In the genomic region with DNA sequence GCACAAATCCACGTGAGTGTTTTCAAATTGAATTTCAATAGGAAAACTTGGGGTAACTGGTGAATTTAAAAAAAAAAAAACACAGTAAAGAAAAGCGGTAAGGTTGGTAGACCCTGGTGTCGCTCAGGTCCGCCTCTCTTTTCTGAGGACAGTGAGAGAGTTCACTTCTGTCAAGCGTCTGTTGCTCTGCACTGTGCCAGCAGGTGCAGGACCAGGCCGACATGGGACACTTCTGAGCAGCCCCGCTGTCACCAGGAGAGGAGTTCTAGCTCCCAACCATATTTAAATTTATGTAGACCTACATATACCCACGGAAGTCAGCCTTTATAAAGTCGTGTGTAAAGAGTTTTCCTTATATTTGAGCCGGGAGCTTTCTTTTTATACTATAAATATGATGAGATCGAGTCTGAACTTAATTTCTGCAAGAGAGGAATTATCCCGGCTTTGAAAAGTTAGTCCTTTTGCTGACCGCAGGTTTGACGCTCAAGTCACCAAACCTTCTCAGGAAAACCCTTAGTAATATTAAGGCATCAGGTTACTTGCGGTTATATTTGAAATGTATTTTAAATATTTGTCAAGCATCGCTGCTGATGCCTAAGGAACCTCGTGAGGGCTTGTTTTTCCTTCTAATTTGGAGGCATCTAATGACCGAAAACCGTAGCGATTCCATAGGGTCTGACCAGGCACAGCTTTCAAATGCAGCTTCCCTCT, we compare ENCODE assay signal across 4 cellular contexts.
TF ChIP-seq lines count a peak whose summit lies in the region.

No MANE protein-coding gene starts in this region.

TF ChIP-seq in SK-N-SH, 30 proteins besides CTCF, POLR2A, EP300 and RAD21:
- TF ChIP-seq TEAD4 (IDR thresholded peaks at IDR 0.05; ENCODE audit: borderline replicate concordance, insufficient read depth), result no peak
- no peak for TF ChIP-seq RCOR1 (IDR thresholded peaks at IDR 0.05; ENCODE audit: low read length)
- TF ChIP-seq ELF1 (IDR thresholded peaks at IDR 0.05), result no peak
- TF ChIP-seq REST (IDR thresholded peaks at IDR 0.05; ENCODE audit: low read depth, low read length), result no peak
- no peak for TF ChIP-seq EZH2phosphoT487 (IDR thresholded peaks at IDR 0.05; ENCODE audit: borderline replicate concordance, low read depth)
- TF ChIP-seq RFX5 (IDR thresholded peaks at IDR 0.05; ENCODE audit: low read length), result no peak

TF ChIP-seq in SK-N-SH treated with all-trans-retinoic acid at 6 μM for 48 hours, 23 proteins besides CTCF, POLR2A, EP300 and RAD21:
- no peak for TF ChIP-seq ZNF8 (CRISPR knock-in tag; IDR thresholded peaks at IDR 0.05)
- no peak for TF ChIP-seq TCF4 (CRISPR knock-in tag; IDR thresholded peaks at IDR 0.05; ENCODE audit: borderline replicate concordance)
- no peak for TF ChIP-seq ISL1 (CRISPR knock-in tag; IDR thresholded peaks at IDR 0.05)
- no peak for TF ChIP-seq TOX (CRISPR knock-in tag; IDR thresholded peaks at IDR 0.05; ENCODE audit: borderline replicate concordance)

TF ChIP-seq in WTC11, 78 proteins besides CTCF, POLR2A, EP300 and RAD21:
- TF ChIP-seq, protein P1, sequence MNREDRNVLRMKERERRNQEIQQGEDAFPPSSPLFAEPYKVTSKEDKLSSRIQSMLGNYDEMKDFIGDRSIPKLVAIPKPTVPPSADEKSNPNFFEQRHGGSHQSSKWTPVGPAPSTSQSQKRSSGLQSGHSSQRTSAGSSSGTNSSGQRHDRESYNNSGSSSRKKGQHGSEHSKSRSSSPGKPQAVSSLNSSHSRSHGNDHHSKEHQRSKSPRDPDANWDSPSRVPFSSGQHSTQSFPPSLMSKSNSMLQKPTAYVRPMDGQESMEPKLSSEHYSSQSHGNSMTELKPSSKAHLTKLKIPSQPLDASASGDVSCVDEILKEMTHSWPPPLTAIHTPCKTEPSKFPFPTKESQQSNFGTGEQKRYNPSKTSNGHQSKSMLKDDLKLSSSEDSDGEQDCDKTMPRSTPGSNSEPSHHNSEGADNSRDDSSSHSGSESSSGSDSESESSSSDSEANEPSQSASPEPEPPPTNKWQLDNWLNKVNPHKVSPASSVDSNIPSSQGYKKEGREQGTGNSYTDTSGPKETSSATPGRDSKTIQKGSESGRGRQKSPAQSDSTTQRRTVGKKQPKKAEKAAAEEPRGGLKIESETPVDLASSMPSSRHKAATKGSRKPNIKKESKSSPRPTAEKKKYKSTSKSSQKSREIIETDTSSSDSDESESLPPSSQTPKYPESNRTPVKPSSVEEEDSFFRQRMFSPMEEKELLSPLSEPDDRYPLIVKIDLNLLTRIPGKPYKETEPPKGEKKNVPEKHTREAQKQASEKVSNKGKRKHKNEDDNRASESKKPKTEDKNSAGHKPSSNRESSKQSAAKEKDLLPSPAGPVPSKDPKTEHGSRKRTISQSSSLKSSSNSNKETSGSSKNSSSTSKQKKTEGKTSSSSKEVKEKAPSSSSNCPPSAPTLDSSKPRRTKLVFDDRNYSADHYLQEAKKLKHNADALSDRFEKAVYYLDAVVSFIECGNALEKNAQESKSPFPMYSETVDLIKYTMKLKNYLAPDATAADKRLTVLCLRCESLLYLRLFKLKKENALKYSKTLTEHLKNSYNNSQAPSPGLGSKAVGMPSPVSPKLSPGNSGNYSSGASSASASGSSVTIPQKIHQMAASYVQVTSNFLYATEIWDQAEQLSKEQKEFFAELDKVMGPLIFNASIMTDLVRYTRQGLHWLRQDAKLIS (CRISPR knock-in tag; IDR thresholded peaks at IDR 0.05; ENCODE audit: borderline replicate concordance), result no peak
- TF ChIP-seq NFE2L1 (CRISPR knock-in tag; IDR thresholded peaks at IDR 0.05), result no peak
- TF ChIP-seq, protein P2, sequence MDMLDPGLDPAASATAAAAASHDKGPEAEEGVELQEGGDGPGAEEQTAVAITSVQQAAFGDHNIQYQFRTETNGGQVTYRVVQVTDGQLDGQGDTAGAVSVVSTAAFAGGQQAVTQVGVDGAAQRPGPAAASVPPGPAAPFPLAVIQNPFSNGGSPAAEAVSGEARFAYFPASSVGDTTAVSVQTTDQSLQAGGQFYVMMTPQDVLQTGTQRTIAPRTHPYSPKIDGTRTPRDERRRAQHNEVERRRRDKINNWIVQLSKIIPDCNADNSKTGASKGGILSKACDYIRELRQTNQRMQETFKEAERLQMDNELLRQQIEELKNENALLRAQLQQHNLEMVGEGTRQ (CRISPR knock-in tag; IDR thresholded peaks at IDR 0.05), result no peak
- TF ChIP-seq, protein P3, sequence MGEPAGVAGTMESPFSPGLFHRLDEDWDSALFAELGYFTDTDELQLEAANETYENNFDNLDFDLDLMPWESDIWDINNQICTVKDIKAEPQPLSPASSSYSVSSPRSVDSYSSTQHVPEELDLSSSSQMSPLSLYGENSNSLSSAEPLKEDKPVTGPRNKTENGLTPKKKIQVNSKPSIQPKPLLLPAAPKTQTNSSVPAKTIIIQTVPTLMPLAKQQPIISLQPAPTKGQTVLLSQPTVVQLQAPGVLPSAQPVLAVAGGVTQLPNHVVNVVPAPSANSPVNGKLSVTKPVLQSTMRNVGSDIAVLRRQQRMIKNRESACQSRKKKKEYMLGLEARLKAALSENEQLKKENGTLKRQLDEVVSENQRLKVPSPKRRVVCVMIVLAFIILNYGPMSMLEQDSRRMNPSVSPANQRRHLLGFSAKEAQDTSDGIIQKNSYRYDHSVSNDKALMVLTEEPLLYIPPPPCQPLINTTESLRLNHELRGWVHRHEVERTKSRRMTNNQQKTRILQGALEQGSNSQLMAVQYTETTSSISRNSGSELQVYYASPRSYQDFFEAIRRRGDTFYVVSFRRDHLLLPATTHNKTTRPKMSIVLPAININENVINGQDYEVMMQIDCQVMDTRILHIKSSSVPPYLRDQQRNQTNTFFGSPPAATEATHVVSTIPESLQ (CRISPR knock-in tag; IDR thresholded peaks at IDR 0.05), result no peak

TF ChIP-seq in H1, 55 proteins besides CTCF, POLR2A, EP300 and RAD21:
- TF ChIP-seq SRF (IDR thresholded peaks at IDR 0.05; ENCODE audit: low read depth, low read length) (no peak), SIX5 (IDR thresholded peaks at IDR 0.05; ENCODE audit: low read depth, low read length) (no peak), CBX8 (IDR thresholded peaks at IDR 0.05; ENCODE audit: borderline replicate concordance, low read depth, low read length) (no peak), TEAD4 (IDR thresholded peaks at IDR 0.05; ENCODE audit: low read depth, low read length) (no peak), NRF1 (IDR thresholded peaks at IDR 0.05; ENCODE audit: low read depth, low read length) (no peak), TAF1 (IDR thresholded peaks at IDR 0.05; ENCODE audit: low read depth, low read length) (no peak), RNF2 (IDR thresholded peaks at IDR 0.05; ENCODE audit: borderline replicate concordance, low read depth, low read length, missing control alignments, poor library complexity, severe bottlenecking) (peak; percentile 29), GTF2F1 (IDR thresholded peaks at IDR 0.05; ENCODE audit: borderline replicate concordance, low read depth, low read length) (no peak), PHF8 (conservative IDR thresholded peaks at IDR 0.05; ENCODE audit: low read depth, low read length) (no peak), JUN (IDR thresholded peaks at IDR 0.05; ENCODE audit: low read depth, low read length) (no peak), EZH2 (IDR thresholded peaks at IDR 0.05; ENCODE audit: low read depth, low read length, severe bottlenecking) (peak; percentile 74), RXRA (IDR thresholded peaks at IDR 0.05; ENCODE audit: insufficient read depth, low read depth, low read length) (no peak), SP4 (IDR thresholded peaks at IDR 0.05; ENCODE audit: low read length) (no peak), MAFK (IDR thresholded peaks at IDR 0.05; ENCODE audit: low read depth, low read length) (no peak), CBX5 (IDR thresholded peaks at IDR 0.05; ENCODE audit: low read depth, low read length) (no peak), YY1 (IDR thresholded peaks at IDR 0.05; ENCODE audit: low read depth, low read length) (no peak), KDM5A (IDR thresholded peaks at IDR 0.05; ENCODE audit: low read length) (no peak), HDAC2 (IDR thresholded peaks at IDR 0.05; ENCODE audit: borderline replicate concordance in 1 of 2, low read depth in 2 of 2, low read length in 2 of 2) (no peak), RBBP5 (IDR thresholded peaks at IDR 0.05; ENCODE audit: borderline replicate concordance, low read depth, low read length) (no peak), SUZ12 (IDR thresholded peaks at IDR 0.05; ENCODE audit: low read length) (peak; percentile 33), CEBPB (IDR thresholded peaks at IDR 0.05; ENCODE audit: low read depth, low read length) (no peak)
- TF ChIP-seq, protein P4, sequence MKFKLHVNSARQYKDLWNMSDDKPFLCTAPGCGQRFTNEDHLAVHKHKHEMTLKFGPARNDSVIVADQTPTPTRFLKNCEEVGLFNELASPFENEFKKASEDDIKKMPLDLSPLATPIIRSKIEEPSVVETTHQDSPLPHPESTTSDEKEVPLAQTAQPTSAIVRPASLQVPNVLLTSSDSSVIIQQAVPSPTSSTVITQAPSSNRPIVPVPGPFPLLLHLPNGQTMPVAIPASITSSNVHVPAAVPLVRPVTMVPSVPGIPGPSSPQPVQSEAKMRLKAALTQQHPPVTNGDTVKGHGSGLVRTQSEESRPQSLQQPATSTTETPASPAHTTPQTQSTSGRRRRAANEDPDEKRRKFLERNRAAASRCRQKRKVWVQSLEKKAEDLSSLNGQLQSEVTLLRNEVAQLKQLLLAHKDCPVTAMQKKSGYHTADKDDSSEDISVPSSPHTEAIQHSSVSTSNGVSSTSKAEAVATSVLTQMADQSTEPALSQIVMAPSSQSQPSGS (IDR thresholded peaks at IDR 0.05; ENCODE audit: low read length), result no peak
- TF ChIP-seq, protein P2 (IDR thresholded peaks at IDR 0.05; ENCODE audit: low read length), result no peak
- TF ChIP-seq, protein P5, sequence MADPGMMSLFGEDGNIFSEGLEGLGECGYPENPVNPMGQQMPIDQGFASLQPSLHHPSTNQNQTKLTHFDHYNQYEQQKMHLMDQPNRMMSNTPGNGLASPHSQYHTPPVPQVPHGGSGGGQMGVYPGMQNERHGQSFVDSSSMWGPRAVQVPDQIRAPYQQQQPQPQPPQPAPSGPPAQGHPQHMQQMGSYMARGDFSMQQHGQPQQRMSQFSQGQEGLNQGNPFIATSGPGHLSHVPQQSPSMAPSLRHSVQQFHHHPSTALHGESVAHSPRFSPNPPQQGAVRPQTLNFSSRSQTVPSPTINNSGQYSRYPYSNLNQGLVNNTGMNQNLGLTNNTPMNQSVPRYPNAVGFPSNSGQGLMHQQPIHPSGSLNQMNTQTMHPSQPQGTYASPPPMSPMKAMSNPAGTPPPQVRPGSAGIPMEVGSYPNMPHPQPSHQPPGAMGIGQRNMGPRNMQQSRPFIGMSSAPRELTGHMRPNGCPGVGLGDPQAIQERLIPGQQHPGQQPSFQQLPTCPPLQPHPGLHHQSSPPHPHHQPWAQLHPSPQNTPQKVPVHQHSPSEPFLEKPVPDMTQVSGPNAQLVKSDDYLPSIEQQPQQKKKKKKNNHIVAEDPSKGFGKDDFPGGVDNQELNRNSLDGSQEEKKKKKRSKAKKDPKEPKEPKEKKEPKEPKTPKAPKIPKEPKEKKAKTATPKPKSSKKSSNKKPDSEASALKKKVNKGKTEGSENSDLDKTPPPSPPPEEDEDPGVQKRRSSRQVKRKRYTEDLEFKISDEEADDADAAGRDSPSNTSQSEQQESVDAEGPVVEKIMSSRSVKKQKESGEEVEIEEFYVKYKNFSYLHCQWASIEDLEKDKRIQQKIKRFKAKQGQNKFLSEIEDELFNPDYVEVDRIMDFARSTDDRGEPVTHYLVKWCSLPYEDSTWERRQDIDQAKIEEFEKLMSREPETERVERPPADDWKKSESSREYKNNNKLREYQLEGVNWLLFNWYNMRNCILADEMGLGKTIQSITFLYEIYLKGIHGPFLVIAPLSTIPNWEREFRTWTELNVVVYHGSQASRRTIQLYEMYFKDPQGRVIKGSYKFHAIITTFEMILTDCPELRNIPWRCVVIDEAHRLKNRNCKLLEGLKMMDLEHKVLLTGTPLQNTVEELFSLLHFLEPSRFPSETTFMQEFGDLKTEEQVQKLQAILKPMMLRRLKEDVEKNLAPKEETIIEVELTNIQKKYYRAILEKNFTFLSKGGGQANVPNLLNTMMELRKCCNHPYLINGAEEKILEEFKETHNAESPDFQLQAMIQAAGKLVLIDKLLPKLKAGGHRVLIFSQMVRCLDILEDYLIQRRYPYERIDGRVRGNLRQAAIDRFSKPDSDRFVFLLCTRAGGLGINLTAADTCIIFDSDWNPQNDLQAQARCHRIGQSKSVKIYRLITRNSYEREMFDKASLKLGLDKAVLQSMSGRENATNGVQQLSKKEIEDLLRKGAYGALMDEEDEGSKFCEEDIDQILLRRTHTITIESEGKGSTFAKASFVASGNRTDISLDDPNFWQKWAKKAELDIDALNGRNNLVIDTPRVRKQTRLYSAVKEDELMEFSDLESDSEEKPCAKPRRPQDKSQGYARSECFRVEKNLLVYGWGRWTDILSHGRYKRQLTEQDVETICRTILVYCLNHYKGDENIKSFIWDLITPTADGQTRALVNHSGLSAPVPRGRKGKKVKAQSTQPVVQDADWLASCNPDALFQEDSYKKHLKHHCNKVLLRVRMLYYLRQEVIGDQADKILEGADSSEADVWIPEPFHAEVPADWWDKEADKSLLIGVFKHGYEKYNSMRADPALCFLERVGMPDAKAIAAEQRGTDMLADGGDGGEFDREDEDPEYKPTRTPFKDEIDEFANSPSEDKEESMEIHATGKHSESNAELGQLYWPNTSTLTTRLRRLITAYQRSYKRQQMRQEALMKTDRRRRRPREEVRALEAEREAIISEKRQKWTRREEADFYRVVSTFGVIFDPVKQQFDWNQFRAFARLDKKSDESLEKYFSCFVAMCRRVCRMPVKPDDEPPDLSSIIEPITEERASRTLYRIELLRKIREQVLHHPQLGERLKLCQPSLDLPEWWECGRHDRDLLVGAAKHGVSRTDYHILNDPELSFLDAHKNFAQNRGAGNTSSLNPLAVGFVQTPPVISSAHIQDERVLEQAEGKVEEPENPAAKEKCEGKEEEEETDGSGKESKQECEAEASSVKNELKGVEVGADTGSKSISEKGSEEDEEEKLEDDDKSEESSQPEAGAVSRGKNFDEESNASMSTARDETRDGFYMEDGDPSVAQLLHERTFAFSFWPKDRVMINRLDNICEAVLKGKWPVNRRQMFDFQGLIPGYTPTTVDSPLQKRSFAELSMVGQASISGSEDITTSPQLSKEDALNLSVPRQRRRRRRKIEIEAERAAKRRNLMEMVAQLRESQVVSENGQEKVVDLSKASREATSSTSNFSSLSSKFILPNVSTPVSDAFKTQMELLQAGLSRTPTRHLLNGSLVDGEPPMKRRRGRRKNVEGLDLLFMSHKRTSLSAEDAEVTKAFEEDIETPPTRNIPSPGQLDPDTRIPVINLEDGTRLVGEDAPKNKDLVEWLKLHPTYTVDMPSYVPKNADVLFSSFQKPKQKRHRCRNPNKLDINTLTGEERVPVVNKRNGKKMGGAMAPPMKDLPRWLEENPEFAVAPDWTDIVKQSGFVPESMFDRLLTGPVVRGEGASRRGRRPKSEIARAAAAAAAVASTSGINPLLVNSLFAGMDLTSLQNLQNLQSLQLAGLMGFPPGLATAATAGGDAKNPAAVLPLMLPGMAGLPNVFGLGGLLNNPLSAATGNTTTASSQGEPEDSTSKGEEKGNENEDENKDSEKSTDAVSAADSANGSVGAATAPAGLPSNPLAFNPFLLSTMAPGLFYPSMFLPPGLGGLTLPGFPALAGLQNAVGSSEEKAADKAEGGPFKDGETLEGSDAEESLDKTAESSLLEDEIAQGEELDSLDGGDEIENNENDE (IDR thresholded peaks at IDR 0.05; ENCODE audit: insufficient replicate concordance, low read length), result no peak
